ENCODE assay signal across 8 cellular contexts in genomic region chr5:39074009-39074886, GRCh38. TPM values are rescaled to one million over a fixed set of nuclear protein-coding genes. Genes with fewer than 3 reads are reported as not detected.
A peak's percentile ranks its signal among the peaks of the same experiment; 100 is the strongest.
DNase-seq lines count a peak whose midpoint lies in the region; ATAC-seq, FAIRE-seq and TF ChIP-seq lines count a peak whose summit lies in the region.

Gene RICTOR, minus strand, starts transcription at chr5:39074399. Its CDS starts 22 bp downstream, at chr5:39074377.

- H2AFZ ChIP-seq in OCI-LY1 (ENCODE audit: low read length) (no peak within 1 kb of the TSS), endothelial cell of umbilical vein (ENCODE audit: low read depth, low read length) (peak within 1 kb of the TSS; percentile 96)

- TF ChIP-seq CTCF in D721Med (IDR thresholded peaks at IDR 0.05; ENCODE audit: insufficient read depth, missing control alignments) (no peak), OCI-LY1 (IDR thresholded peaks at IDR 0.05; ENCODE audit: low read length) (no peak), endothelial cell of umbilical vein (IDR thresholded peaks at IDR 0.05; ENCODE audit: extremely low read depth in 1 of 2, insufficient read depth in 1 of 2, low read depth in 1 of 2, low read length in 2 of 2) (no peak)

- H3K4me3 ChIP-seq in OCI-LY1 (ENCODE audit: low read depth, low read length, poor library complexity, severe bottlenecking) (peak within 1 kb of the TSS; percentile 96), endothelial cell of umbilical vein (replicated peaks in 1 of 3; ENCODE audit: insufficient read depth in 1 of 3, low read depth in 1 of 3, low read length in 3 of 3) (peak within 1 kb of the TSS; percentile 89 to 99 (median 92)), mononuclear cell (ENCODE audit: low read length) (peak within 1 kb of the TSS; percentile 76)

- POLR2A ChIA-PET in endothelial cell of umbilical vein (lab: Charles Lee), result interaction anchor here (0.6 kb wide), 1 partner anchor 1098 kb away, joined by 4 read pairs; no protein-coding TSS in a partner anchor

- H3K9me2 ChIP-seq in OCI-LY1 (ENCODE audit: low read depth, low read length), result no peaks in the 10 kb centered on the region

- peaks cover 12% of the 10 kb centered on the region for H3K36me3 ChIP-seq in OCI-LY1 (ENCODE audit: insufficient read depth, low read length)
- H3K36me3 ChIP-seq in endothelial cell of umbilical vein (ENCODE audit: control insufficient read depth in 2 of 2, extremely low read depth in 1 of 2, insufficient read depth in 2 of 2, low read length in 2 of 2), result no peaks in the 10 kb centered on the region

- CTCF ChIA-PET in endothelial cell of umbilical vein (lab: Charles Lee), result interaction anchor here (0.9 kb wide), 1 partner anchor 27 kb away, joined by 3 read pairs; no protein-coding TSS in a partner anchor

- DNase-seq in D721Med (ENCODE audit: insufficient read length, low spot score) (peak; percentile 25), HuH-7 (ENCODE audit: low spot score) (peak; percentile 92), activated T-cell treated with anti-CD3 and anti-CD28 coated beads for 1 hour (ENCODE audit: low read depth) (peak; percentile 87), endothelial cell of umbilical vein (ENCODE audit: low read depth, low spot score) (peak; percentile 91)
- DNase-seq in stimulated activated CD8-positive, alpha-beta memory T cell treated with anti-CD3 and anti-CD28 coated beads, Interleukin-4, amount 100 ng/mL, for 1 hour (ENCODE audit: low read depth in 2 of 2, low spot score in 1 of 2), result peak; percentile 69 to 83

- H3K9me3 ChIP-seq in OCI-LY1 (ENCODE audit: low read length) (no peaks in the 10 kb centered on the region), endothelial cell of umbilical vein (replicated peaks; ENCODE audit: control insufficient read depth, insufficient read depth, low read length) (no peaks in the 10 kb centered on the region), mononuclear cell (ENCODE audit: low read depth, low read length) (no peaks in the 10 kb centered on the region)

- H3K4me1 ChIP-seq in OCI-LY1 (ENCODE audit: insufficient read depth, low read length, severe bottlenecking) (peaks cover 42% of the 10 kb centered on the region), endothelial cell of umbilical vein (ENCODE audit: control insufficient read depth, extremely low read depth, insufficient read depth, low read length) (peaks cover 35% of the 10 kb centered on the region), mononuclear cell (ENCODE audit: insufficient read depth, low read length) (peaks cover 15% of the 10 kb centered on the region)

- dilution Hi-C loops in endothelial cell of umbilical vein (cut with MboI; ENCODE audit: extremely low pct_ligation_motif_present, low sequenced_read_pairs), result no loop called here

- intact Hi-C loops in endothelial cell of umbilical vein (cut with micrococcal nuclease), result loop anchor here (1.0 to 10.0 kb wide), 8 partner anchors 43 to 471 kb away; partner anchors contain the start of genes DAB2 and FYB1

- peak within 1 kb of the TSS; percentile 96 for H3K9ac ChIP-seq in OCI-LY1 (ENCODE audit: low read length)
- peak within 1 kb of the TSS; percentile 99 for H3K9ac ChIP-seq in endothelial cell of umbilical vein (replicated peaks; ENCODE audit: extremely low read depth, insufficient read depth, low read length)

- H3K27ac ChIP-seq in OCI-LY1 (ENCODE audit: low read depth, low read length, poor library complexity, severe bottlenecking) (peak within 1 kb of the TSS; percentile 77), endothelial cell of umbilical vein (ENCODE audit: insufficient read depth, low read depth, low read length) (peak within 1 kb of the TSS; percentile 90)

- no peaks in the 10 kb centered on the region for H3K9me1 ChIP-seq in endothelial cell of umbilical vein (replicated peaks; ENCODE audit: control insufficient read depth, extremely low read depth, insufficient read depth, low read length)

- peak; percentile 83 for TF ChIP-seq POLR2A in endothelial cell of umbilical vein (IDR thresholded peaks at IDR 0.05; ENCODE audit: low read depth, low read length)

- H3K27me3 ChIP-seq in OCI-LY1 (ENCODE audit: insufficient read depth, low read length) (no peaks in the 10 kb centered on the region), endothelial cell of umbilical vein (ENCODE audit: control insufficient read depth in 2 of 2, insufficient read depth in 2 of 2, low read length in 2 of 2) (no peaks in the 10 kb centered on the region), mononuclear cell (ENCODE audit: insufficient read depth, low read length) (peaks cover 5% of the 10 kb centered on the region)

- no peaks in the 10 kb centered on the region for H4K20me1 ChIP-seq in OCI-LY1 (ENCODE audit: insufficient read depth, low read length)
- H4K20me1 ChIP-seq in endothelial cell of umbilical vein (replicated peaks; ENCODE audit: control insufficient read depth, extremely low read depth, insufficient read depth, low read length), result peaks cover 3% of the 10 kb centered on the region

- peak; percentile 76 for ATAC-seq in GM21526 (IDR thresholded peaks at IDR 0.05; ENCODE audit: low FRiP score, unreplicated experiment)

- H3K79me2 ChIP-seq in OCI-LY1 (ENCODE audit: insufficient read depth, low read length) (peaks cover 41% of the 10 kb centered on the region), endothelial cell of umbilical vein (ENCODE audit: control insufficient read depth, insufficient read depth, low read length) (peaks cover 44% of the 10 kb centered on the region)

- H3K4me2 ChIP-seq in OCI-LY1 (ENCODE audit: low read length), result peak within 1 kb of the TSS; percentile 80
- peak within 1 kb of the TSS; percentile 99 for H3K4me2 ChIP-seq in endothelial cell of umbilical vein (ENCODE audit: insufficient read depth, low read length)

- FAIRE-seq in D721Med (lab: Jason Lieb, UNC), result no peak
- FAIRE-seq in endothelial cell of umbilical vein (lab: Jason Lieb, UNC), result no peak

- no peaks in the 10 kb centered on the region for H3F3A ChIP-seq in OCI-LY1 (ENCODE audit: insufficient read depth, low read length)

- BruUV-seq in endothelial cell of umbilical vein (replicated peaks; lab: Mats Ljungman, UMichigan), result no TSS peak

TF ChIP-seq in endothelial cell of umbilical vein, 7 proteins besides CTCF, POLR2A, EP300 and RAD21:
- TF ChIP-seq MYC (IDR thresholded peaks at IDR 0.05; ENCODE audit: low read depth, low read length) (peak; percentile 35), MAX (IDR thresholded peaks at IDR 0.05; ENCODE audit: insufficient read depth, insufficient read length) (no peak), POLR2AphosphoS5 (IDR thresholded peaks at IDR 0.05; ENCODE audit: insufficient read depth, low read depth, low read length) (peak; percentile 52)
TF ChIP-seq in endothelial cell of umbilical vein: peak in this region for 2.

RNA-seq across cellular contexts. Expression of gene RICTOR, which starts in this region (rescaled TPM):
- 38.0 and 39.5 TPM in 2 replicates for total RNA-seq in endothelial cell of umbilical vein
- 7.0 and 9.2 TPM in 2 replicates for polyA plus RNA-seq in endothelial cell of umbilical vein
- polyA plus RNA-seq in endothelial cell of umbilical vein (2011; cell fraction: cytosol; rRNA removed), result 2.8 and 2.9 TPM in 2 replicates
- polyA plus RNA-seq in endothelial cell of umbilical vein (2011; cell fraction: nucleus; rRNA removed), result 41.6 and 47.1 TPM in 2 replicates
- 7.2 and 10.1 TPM in 2 replicates for polyA plus RNA-seq in endothelial cell of umbilical vein (2012)
- polyA minus RNA-seq in endothelial cell of umbilical vein, result 60.0 and 66.7 TPM in 2 replicates
- polyA minus RNA-seq in endothelial cell of umbilical vein (2011; cell fraction: cytosol; rRNA and poly(A)+ RNA removed), result 27.1 TPM
- polyA minus RNA-seq in endothelial cell of umbilical vein (2011; cell fraction: nucleus; rRNA and poly(A)+ RNA removed), result 112 and 187 TPM in 2 replicates
- 289 TPM for total RNA-seq in mononuclear cell

Comparison
In these comparisons a context has a peak if more than half of its experiments do, and no peak if none do; other contexts are left out.
1. Peak in every context shown above with its lines: DNase-seq, ATAC-seq, H3K4me3 ChIP-seq and H3K27ac ChIP-seq.
2. DNase-seq: peak in every context shown above with its lines; median percentile 92 in HuH-7; 91 in endothelial cell of umbilical vein; 87 in activated T-cell treated with anti-CD3 and anti-CD28 coated beads for 1 hour; 76 in stimulated activated CD8-positive, alpha-beta memory T cell treated with anti-CD3 and anti-CD28 coated beads, Interleukin-4, amount 100 ng/mL, for 1 hour; 25 in D721Med.